Comparison of ENCODE assay signal across 17 cellular contexts in genomic region chr3:98519351-98519750, GRCh38. TPM values are rescaled to one million over a fixed set of nuclear protein-coding genes. Genes with fewer than 3 reads are reported as not detected.
DNase-seq lines count a peak whose midpoint lies in the region; ATAC-seq and TF ChIP-seq lines count a peak whose summit lies in the region.
"Had no signal": no experiment of that assay in that cellular context is flagged by ENCODE, and none has a peak within 500 bp of the region (broad histone marks: within the 10 kb centered on the region; RNA-seq: fewer than 3 reads in every experiment).

No MANE protein-coding gene starts in this region.

- peaks cover 61% of the 10 kb centered on the region for H3K4me1 Mint-ChIP-seq in activated CD4-positive, alpha-beta T cell treated with anti-CD3 and anti-CD28 coated beads, Interleukin-2, amount 10 ng/mL, durations not matched to agents 24 days and 14 days
- H3K4me1 Mint-ChIP-seq in T-helper 17 cell (peaks cover 53% of the 10 kb centered on the region), Calu3 (ENCODE audit: low read depth, unreplicated experiment) (peaks cover 29% of the 10 kb centered on the region)
- H3K4me1 Mint-ChIP-seq in central memory CD8-positive, alpha-beta T cell, result peaks cover 71% of the 10 kb centered on the region

- H3K23ac ChIP-seq in trophoblast cell (ENCODE audit: low read length), result no peak overlapping the region

- no peak overlapping the region for H3K14ac ChIP-seq in trophoblast cell (ENCODE audit: low read length)

- CTCF ChIA-PET in Calu3 (lab: Charles Lee), result no interaction called here

- peak overlapping the region; percentile 88 for H3K4me3 Mint-ChIP-seq in activated CD4-positive, alpha-beta T cell treated with anti-CD3 and anti-CD28 coated beads, Interleukin-2, amount 10 ng/mL, durations not matched to agents 24 days and 14 days
- H3K4me3 Mint-ChIP-seq in T-helper 17 cell, result peak overlapping the region; percentile 77
- peak overlapping the region; percentile 87 for H3K4me3 Mint-ChIP-seq in central memory CD8-positive, alpha-beta T cell
- no peak overlapping the region for H3K4me3 Mint-ChIP-seq in Calu3 (ENCODE audit: low read depth, unreplicated experiment)

- no peak overlapping the region for H2BK12ac ChIP-seq in trophoblast cell (ENCODE audit: low read length)

- no peak for TF ChIP-seq CTCF in Calu3 (IDR thresholded peaks at IDR 0.05; ENCODE audit: unreplicated experiment)

- no peak overlapping the region for H2AK5ac ChIP-seq in trophoblast cell (ENCODE audit: low read length)

- H4K12ac ChIP-seq in trophoblast cell (ENCODE audit: low read depth, low read length), result no peak overlapping the region

- no peak overlapping the region for H2AFZ ChIP-seq in trophoblast cell (ENCODE audit: insufficient read depth, low read length, poor library complexity)
- H2AFZ ChIP-seq: hepatocyte had no signal

- H3K27me3 ChIP-seq in trophoblast cell (ENCODE audit: insufficient read depth, low read length), result no peaks in the 10 kb centered on the region
- H3K27me3 ChIP-seq: hepatocyte, neutrophil, uterus had no signal

- H3K4me1 ChIP-seq in trophoblast cell (ENCODE audit: control insufficient read depth in 1 of 2, insufficient read depth in 2 of 2, low read length in 2 of 2), result peaks cover 3% of the 10 kb centered on the region in 2 experiments

- intact Hi-C loops in activated CD4-positive, alpha-beta T cell treated with anti-CD3 and anti-CD28 coated beads, Interleukin-2, amount 10 ng/mL, durations not matched to agents 24 days and 14 days (cut with micrococcal nuclease), result loop anchor here (10.0 kb wide), 1 partner anchor 175 kb away; no protein-coding TSS in a partner anchor
- intact Hi-C loops in Calu3 (cut with micrococcal nuclease; ENCODE audit: unreplicated experiment), result no loop called here

- peaks cover 5 to 8% of the 10 kb centered on the region in 2 experiments for H3K36me3 ChIP-seq in trophoblast cell (ENCODE audit: control insufficient read depth in 1 of 2, insufficient read depth in 2 of 2, low read length in 2 of 2)
- H3K36me3 ChIP-seq: uterus had no signal

- peaks cover 71% of the 10 kb centered on the region for H3K36me3 Mint-ChIP-seq in activated CD4-positive, alpha-beta T cell treated with anti-CD3 and anti-CD28 coated beads, Interleukin-2, amount 10 ng/mL, durations not matched to agents 24 days and 14 days (ENCODE audit: low read depth)
- H3K36me3 Mint-ChIP-seq in T-helper 17 cell (ENCODE audit: low read depth) (peaks cover 22% of the 10 kb centered on the region), Calu3 (ENCODE audit: insufficient read depth, unreplicated experiment) (peaks cover 31% of the 10 kb centered on the region)
- H3K36me3 Mint-ChIP-seq in central memory CD8-positive, alpha-beta T cell (ENCODE audit: insufficient read depth), result peaks cover 58% of the 10 kb centered on the region

- H3K27ac Mint-ChIP-seq in activated CD4-positive, alpha-beta T cell treated with anti-CD3 and anti-CD28 coated beads, Interleukin-2, amount 10 ng/mL, durations not matched to agents 24 days and 14 days, result peak overlapping the region; percentile 75
- H3K27ac Mint-ChIP-seq in T-helper 17 cell (peak overlapping the region; percentile 97), Calu3 (ENCODE audit: unreplicated experiment) (no peak overlapping the region)
- peak overlapping the region; percentile 92 for H3K27ac Mint-ChIP-seq in central memory CD8-positive, alpha-beta T cell (ENCODE audit: low read depth)

- no peak overlapping the region for H2BK120ac ChIP-seq in trophoblast cell (ENCODE audit: insufficient read depth, low read length, poor library complexity)

- H3K9me3 ChIP-seq in T-helper 17 cell (ENCODE audit: control insufficient read depth, low read length, poor library complexity, severe bottlenecking) (no peaks in the 10 kb centered on the region), trophoblast cell (ENCODE audit: insufficient read depth, low read depth, low read length) (no peaks in the 10 kb centered on the region)
- H3K9me3 ChIP-seq: neutrophil, uterus had no signal

- peaks cover 2% of the 10 kb centered on the region for H3K79me2 ChIP-seq in trophoblast cell (ENCODE audit: control insufficient read depth, insufficient read depth, low read length, poor library complexity)

- H3K27ac ChIP-seq in trophoblast cell (ENCODE audit: low read depth, low read length), result no peak overlapping the region
- H3K27ac ChIP-seq: hepatocyte, neutrophil, uterus had no signal

- H3K18ac ChIP-seq in trophoblast cell (ENCODE audit: low read length), result no peak overlapping the region

- H3K4ac ChIP-seq in trophoblast cell (ENCODE audit: low read depth, low read length), result no peak overlapping the region

- no peak overlapping the region for H3K4me3 ChIP-seq in trophoblast cell (ENCODE audit: low read depth, low read length)
- H3K4me3 ChIP-seq: hepatocyte, uterus had no signal

- H4K8ac ChIP-seq in trophoblast cell (ENCODE audit: low read depth, low read length), result no peak overlapping the region

- ATAC-seq in T-helper 17 cell, result no peak
- ATAC-seq in central memory CD8-positive, alpha-beta T cell (replicated peaks; ENCODE audit: extremely low read depth, poor library complexity, severe bottlenecking), result no peak
- ATAC-seq in HG03039 (IDR thresholded peaks at IDR 0.05; ENCODE audit: unreplicated experiment), result no peak
- ATAC-seq in HG03354 (IDR thresholded peaks at IDR 0.05; ENCODE audit: poor library complexity, severe bottlenecking, unreplicated experiment), result no peak
- ATAC-seq: left ventricle myocardium superior had no signal

- no peak overlapping the region for H2BK5ac ChIP-seq in trophoblast cell (ENCODE audit: low read depth, low read length, poor library complexity)

- peaks cover 4% of the 10 kb centered on the region for H3K79me1 ChIP-seq in trophoblast cell (ENCODE audit: low read length)

- no TSS peak for BruUV-seq in Calu3 (replicated peaks; lab: Mats Ljungman, UMichigan)

- no peak overlapping the region for H4K91ac ChIP-seq in trophoblast cell (ENCODE audit: low read depth, low read length)

- no peak overlapping the region for H3K4me2 ChIP-seq in trophoblast cell (ENCODE audit: low read length)
- H3K4me2 ChIP-seq: hepatocyte had no signal

- H3K27me3 Mint-ChIP-seq in activated CD4-positive, alpha-beta T cell treated with anti-CD3 and anti-CD28 coated beads, Interleukin-2, amount 10 ng/mL, durations not matched to agents 24 days and 14 days, result no peaks in the 10 kb centered on the region
- no peaks in the 10 kb centered on the region for H3K27me3 Mint-ChIP-seq in T-helper 17 cell
- H3K27me3 Mint-ChIP-seq in central memory CD8-positive, alpha-beta T cell, result no peaks in the 10 kb centered on the region
- no peaks in the 10 kb centered on the region for H3K27me3 Mint-ChIP-seq in Calu3 (ENCODE audit: unreplicated experiment)

- DNase-seq in activated CD4-positive, alpha-beta T cell treated with anti-CD3 and anti-CD28 coated beads, Interleukin-2, amount 10 ng/mL, durations not matched to agents 24 days and 14 days, result peak; percentile 64
- DNase-seq in activated CD4-positive, alpha-beta T cell treated with anti-CD3 and anti-CD28 coated beads, Interleukin-2, amount 50 U/mL, for 4 hours, result no peak
- DNase-seq in T-helper 17 cell, result no peak
- no peak for DNase-seq in central memory CD8-positive, alpha-beta T cell (ENCODE audit: low spot score in 2 of 2)
- DNase-seq in trophoblast cell, result peak; percentile 42 to 79
- DNase-seq in Calu3, result no peak
- DNase-seq: left ventricle myocardium superior; NCI-H2171 treated with DMSO at 0.1 percent for 48 hours; stimulated activated CD4-positive, alpha-beta T cell treated with anti-CD3 and anti-CD28 coated beads, Interleukin-12 subunit alpha, Interleukin-12 subunit beta, amount 100 ng/mL, for 4 hours; uterus had no signal

- H3K9ac ChIP-seq in trophoblast cell (ENCODE audit: low read length), result no peak overlapping the region

- no CpG with 5 or more reads among the region's 1 CpG for WGBS in trophoblast cell (ENCODE audit: extremely low coverage, insufficient coverage, insufficient read length)

- no peaks in the 10 kb centered on the region for H3K9me3 Mint-ChIP-seq in activated CD4-positive, alpha-beta T cell treated with anti-CD3 and anti-CD28 coated beads, Interleukin-2, amount 10 ng/mL, durations not matched to agents 24 days and 14 days
- no peaks in the 10 kb centered on the region for H3K9me3 Mint-ChIP-seq in central memory CD8-positive, alpha-beta T cell
- H3K9me3 Mint-ChIP-seq in Calu3 (ENCODE audit: low read depth, unreplicated experiment), result no peaks in the 10 kb centered on the region

RNA-seq across cellular contexts. Expression of gene CLDND1, which starts 3.4 kb away (rescaled TPM):
- total RNA-seq in activated CD4-positive, alpha-beta T cell treated with anti-CD3 and anti-CD28 coated beads, Interleukin-2, amount 10 ng/mL, durations not matched to agents 24 days and 14 days, result 279 and 288 TPM in 2 replicates
- total RNA-seq in T-helper 17 cell, result 100 to 1,000 TPM; 195 to 285 TPM
- polyA plus RNA-seq in trophoblast cell (2013), result 111 and 117 TPM in 2 replicates
- 54.3 and 74.5 TPM in 2 replicates for total RNA-seq in Calu3 (2022)

RNA-seq across cellular contexts. Expression of gene GPR15, which starts 12.4 kb away (rescaled TPM):
- total RNA-seq in activated CD4-positive, alpha-beta T cell treated with anti-CD3 and anti-CD28 coated beads, Interleukin-2, amount 10 ng/mL, durations not matched to agents 24 days and 14 days, result 3.6 and 4.1 TPM in 2 replicates
- total RNA-seq in T-helper 17 cell (100 to 1,000 TPM in 1 of 2 donors, 10 to 100 TPM in 1; 43.2 to 181 TPM), Calu3 (2022) (not detected in 2 replicates)
- not detected in 2 replicates for polyA plus RNA-seq in trophoblast cell (2013)
- total RNA-seq: hepatocyte, HT1080, left ventricle myocardium superior, SK-MEL-5, uterus had no signal
- polyA plus RNA-seq: hepatocyte had no signal

RNA-seq across cellular contexts. Expression of gene OR5K2, which starts 21.9 kb away (rescaled TPM):
- total RNA-seq in activated CD4-positive, alpha-beta T cell treated with anti-CD3 and anti-CD28 coated beads, Interleukin-2, amount 10 ng/mL, durations not matched to agents 24 days and 14 days, result not detected in 2 replicates
- total RNA-seq in T-helper 17 cell, result not detected
- not detected in 2 replicates for polyA plus RNA-seq in trophoblast cell (2013)
- total RNA-seq in Calu3 (2022), result not detected in 2 replicates
- total RNA-seq: activated CD8-positive, alpha-beta memory T cell treated with anti-CD3 and anti-CD28 coated beads for 36 hours; hepatocyte; HT1080; left ventricle myocardium superior; SK-MEL-5; uterus had no signal
- polyA plus RNA-seq: hepatocyte had no signal

RNA-seq across cellular contexts. Expression of gene OR5K1, which starts 56.4 kb away (rescaled TPM):
- not detected in 2 replicates for total RNA-seq in activated CD4-positive, alpha-beta T cell treated with anti-CD3 and anti-CD28 coated beads, Interleukin-2, amount 10 ng/mL, durations not matched to agents 24 days and 14 days
- total RNA-seq in T-helper 17 cell (not detected), Calu3 (2022) (not detected in 2 replicates)
- polyA plus RNA-seq in trophoblast cell (2013), result not detected in 2 replicates
- total RNA-seq: activated CD8-positive, alpha-beta memory T cell treated with anti-CD3 and anti-CD28 coated beads for 36 hours; hepatocyte; HT1080; left ventricle myocardium superior; SK-MEL-5; uterus had no signal
- polyA plus RNA-seq: hepatocyte had no signal

Comparison
In these comparisons a context has a peak if more than half of its experiments do, and no peak if none do; other contexts are left out.
1. DNase-seq: peak in activated CD4-positive, alpha-beta T cell treated with anti-CD3 and anti-CD28 coated beads, Interleukin-2, amount 10 ng/mL, durations not matched to agents 24 days and 14 days (single experiment) and trophoblast cell (2 of 2); none in activated CD4-positive, alpha-beta T cell treated with anti-CD3 and anti-CD28 coated beads, Interleukin-2, amount 50 U/mL, for 4 hours (0 of 2), T-helper 17 cell (0 of 3), central memory CD8-positive, alpha-beta T cell (0 of 2) and Calu3 (single experiment).